ENCODE assay signal across 11 cellular contexts in the genomic region with DNA sequence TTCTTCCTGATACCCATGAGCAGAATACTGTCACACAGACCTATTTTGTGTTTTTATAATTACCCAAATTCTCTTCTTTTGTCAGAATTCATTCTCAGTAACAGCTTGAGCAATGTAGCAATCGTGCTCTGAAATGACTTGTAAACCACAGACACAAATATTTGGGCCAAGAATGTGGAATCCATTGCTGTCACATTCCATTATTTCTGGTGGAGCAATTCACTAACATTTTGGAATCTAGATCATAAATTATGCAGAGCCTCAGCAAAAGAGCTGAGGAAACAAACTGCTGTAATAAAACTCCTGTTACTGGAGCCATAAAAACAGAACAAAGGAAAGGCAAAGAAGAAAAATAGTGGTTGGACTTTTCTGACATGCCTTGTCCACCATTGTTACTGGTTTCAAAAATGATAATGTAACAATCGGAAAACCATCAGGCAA.
DNase-seq lines count a peak whose midpoint lies in the region; ATAC-seq, FAIRE-seq and TF ChIP-seq lines count a peak whose summit lies in the region.
"Had no signal": no experiment of that assay in that cellular context is flagged by ENCODE, and none has a peak within 500 bp of the region (broad histone marks: within the 10 kb centered on the region; RNA-seq: fewer than 3 reads in every experiment).

No MANE protein-coding gene starts in this region.

- H3K4me3 ChIP-seq in AG09309 (ENCODE audit: control insufficient read depth, low read depth, low read length) = peak overlapping the region; percentile 1; the same call in 1 of the 2 replicates

- peak; percentile 91 for DNase-seq in AG09309 (ENCODE audit: low read depth)
- DNase-seq in RCC 7860 (ENCODE audit: low spot score) = peak; percentile 13
- DNase-seq in epidermal melanocyte (ENCODE audit: insufficient read length, low spot score) = peak; percentile 46
- peak; percentile 83 for DNase-seq in myocyte (ENCODE audit: low read depth)
- DNase-seq in NOMO-1 (lab: John Stamatoyannopoulos, UW; ENCODE audit: unreplicated experiment in 2 of 2) = no peak
- no peak for DNase-seq in NCI-H2081 treated with DMSO at 0.1 percent for 48 hours (lab: John Stamatoyannopoulos, UW)
- DNase-seq: activated T-cell treated with anti-CD3 and anti-CD28 coated beads, Interleukin-2, amount 50 U/mL, for 72 hours; NCI-H1417 treated with DMSO at 0.1 percent for 48 hours; stimulated activated naive CD8-positive, alpha-beta T cell treated with anti-CD3 and anti-CD28 coated beads, Interleukin-15, amount 100 ng/mL, for 72 hours had no signal

- no peak for FAIRE-seq in RCC 7860 (lab: Jason Lieb, UNC)

- no peak for TF ChIP-seq CTCF in AG09309 (IDR thresholded peaks at IDR 0.05; ENCODE audit: control insufficient read depth, insufficient read depth, low read depth, low read length, missing control alignments)

- ATAC-seq in HG03045 (IDR thresholded peaks at IDR 0.05; ENCODE audit: unreplicated experiment) (no peak), GM18511 (IDR thresholded peaks at IDR 0.05; ENCODE audit: unreplicated experiment) (no peak)
- ATAC-seq: activated T-cell treated with anti-CD3 and anti-CD28 coated beads, Interleukin-2, amount 50 U/mL, for 72 hours; stimulated activated naive CD8-positive, alpha-beta T cell treated with anti-CD3 and anti-CD28 coated beads, Interleukin-15, amount 100 ng/mL, for 72 hours had no signal

Comparison
In these comparisons a context has a peak if more than half of its experiments do, and no peak if none do; other contexts are left out.
1. DNase-seq: peak in AG09309 (single experiment), RCC 7860 (single experiment), epidermal melanocyte (single experiment) and myocyte (single experiment); none in NOMO-1 (0 of 2) and NCI-H2081 treated with DMSO at 0.1 percent for 48 hours (single experiment).